ENCODE assay signal across 20 cellular contexts in genomic region chr16:73725147-73725546, GRCh38.
DNase-seq lines count a peak whose midpoint lies in the region; ATAC-seq and TF ChIP-seq lines count a peak whose summit lies in the region.
"Had no signal": no experiment of that assay in that cellular context is flagged by ENCODE, and none has a peak within 500 bp of the region (broad histone marks: within the 10 kb centered on the region; RNA-seq: fewer than 3 reads in every experiment).

No MANE protein-coding gene starts in this region.

- intact Hi-C loops in posterior vena cava (cut with DNase I): no loop called here

- H3K79me2 ChIP-seq in GM23338 (replicated peaks; ENCODE audit: insufficient read depth): no peaks in the 10 kb centered on the region

- TF ChIP-seq CTCF in GM23338 (conservative IDR thresholded peaks at IDR 0.05; ENCODE audit: low read depth in 2 of 2) (no peak), GM20000 (IDR thresholded peaks at IDR 0.05; ENCODE audit: extremely low read depth, missing control alignments) (no peak)

- H3K9me2 ChIP-seq in GM23338 (ENCODE audit: insufficient read depth): peaks cover 11% of the 10 kb centered on the region; the same call in 1 of the 2 replicates

- H3K27me3 ChIP-seq in GM23338 (ENCODE audit: insufficient read depth): no peaks in the 10 kb centered on the region
- H3K27me3 ChIP-seq: BLaER1 treated with 17β-estradiol and CSF1 and Interleukin-3, amounts not matched to agents 10 nM and 100 nM had no signal

- no peak for DNase-seq in GM23338 (ENCODE audit: low spot score)
- peak; percentile 42 for DNase-seq in foreskin melanocyte
- peak; percentile 18 for DNase-seq in midbrain (lab: John Stamatoyannopoulos, UW)
- no peak for DNase-seq in posterior vena cava (ENCODE audit: low spot score)
- no peak for DNase-seq in GM20000 (ENCODE audit: low spot score)
- DNase-seq: 8988T; CD8-positive, alpha-beta T cell; COR-L47; DMS 273 treated with DMSO at 0.1 percent for 48 hours; DMS53; DND-41; EL; IMR-90 had no signal

- H3K27ac Mint-ChIP-seq in GM23338: peak overlapping the region; percentile 76; the same call in 1 of the 2 replicates
- H3K27ac Mint-ChIP-seq: B cell; CD8-positive, alpha-beta T cell had no signal

- H3K9me3 Mint-ChIP-seq in GM23338: peaks cover 2% of the 10 kb centered on the region; the same call in 2 of the 3 replicates

- no peaks in the 10 kb centered on the region for H3K27me3 Mint-ChIP-seq in GM23338 (ENCODE audit: insufficient read depth, low read depth, poor library complexity)
- H3K27me3 Mint-ChIP-seq: B cell had no signal

- H2AFZ ChIP-seq in GM23338: no peak overlapping the region

- no peak overlapping the region for H3K27ac ChIP-seq in GM23338 (ENCODE audit: low read depth)
- H3K27ac ChIP-seq: BLaER1 treated with 17β-estradiol and CSF1 and Interleukin-3, amounts not matched to agents 10 nM and 100 nM had no signal

- no peaks in the 10 kb centered on the region for H3F3A ChIP-seq in GM23338 (replicated peaks; ENCODE audit: low read depth)

- ATAC-seq in GM23338: no peak
- ATAC-seq in HG03571 (IDR thresholded peaks at IDR 0.05; ENCODE audit: unreplicated experiment): no peak
- no peak for ATAC-seq in GM21737 (IDR thresholded peaks at IDR 0.05; ENCODE audit: unreplicated experiment)
- ATAC-seq: CD8-positive, alpha-beta T cell; GM12878; K562 had no signal

- no peak overlapping the region for H3K4me3 Mint-ChIP-seq in GM23338
- H3K4me3 Mint-ChIP-seq: B cell; CD8-positive, alpha-beta T cell had no signal

- no peaks in the 10 kb centered on the region for H3K36me3 ChIP-seq in GM23338 (ENCODE audit: insufficient read depth)
- H3K36me3 ChIP-seq: BLaER1 treated with 17β-estradiol and CSF1 and Interleukin-3, amounts not matched to agents 10 nM and 100 nM; HAP-1 had no signal

- no peaks in the 10 kb centered on the region for H3K36me3 Mint-ChIP-seq in GM23338 (ENCODE audit: low read depth)
- H3K36me3 Mint-ChIP-seq: CD8-positive, alpha-beta T cell had no signal

- no peak overlapping the region for H3K4me3 ChIP-seq in GM23338
- H3K4me3 ChIP-seq: BLaER1 treated with 17β-estradiol and CSF1 and Interleukin-3, amounts not matched to agents 10 nM and 100 nM; GM12878; HAP-1; K562 had no signal

- no peaks in the 10 kb centered on the region for H3K4me1 ChIP-seq in GM23338 (ENCODE audit: insufficient read depth)
- H3K4me1 ChIP-seq: BLaER1 treated with 17β-estradiol and CSF1 and Interleukin-3, amounts not matched to agents 10 nM and 100 nM; HAP-1 had no signal

- peaks cover 2% of the 10 kb centered on the region; the same call in 2 of the 3 replicates for H3K4me1 Mint-ChIP-seq in GM23338
- H3K4me1 Mint-ChIP-seq: B cell had no signal

- H3K4me2 ChIP-seq in GM23338: no peak overlapping the region
- H3K4me2 ChIP-seq: BLaER1 treated with 17β-estradiol and CSF1 and Interleukin-3, amounts not matched to agents 10 nM and 100 nM had no signal

- no peaks in the 10 kb centered on the region for H4K20me1 ChIP-seq in GM23338 (replicated peaks; ENCODE audit: insufficient read depth)
- H4K20me1 ChIP-seq: BLaER1 treated with 17β-estradiol and CSF1 and Interleukin-3, amounts not matched to agents 10 nM and 100 nM had no signal

TF ChIP-seq in GM23338, 12 proteins besides CTCF, POLR2A, EP300 and RAD21 (continues in another document):
- TF ChIP-seq, protein P1, sequence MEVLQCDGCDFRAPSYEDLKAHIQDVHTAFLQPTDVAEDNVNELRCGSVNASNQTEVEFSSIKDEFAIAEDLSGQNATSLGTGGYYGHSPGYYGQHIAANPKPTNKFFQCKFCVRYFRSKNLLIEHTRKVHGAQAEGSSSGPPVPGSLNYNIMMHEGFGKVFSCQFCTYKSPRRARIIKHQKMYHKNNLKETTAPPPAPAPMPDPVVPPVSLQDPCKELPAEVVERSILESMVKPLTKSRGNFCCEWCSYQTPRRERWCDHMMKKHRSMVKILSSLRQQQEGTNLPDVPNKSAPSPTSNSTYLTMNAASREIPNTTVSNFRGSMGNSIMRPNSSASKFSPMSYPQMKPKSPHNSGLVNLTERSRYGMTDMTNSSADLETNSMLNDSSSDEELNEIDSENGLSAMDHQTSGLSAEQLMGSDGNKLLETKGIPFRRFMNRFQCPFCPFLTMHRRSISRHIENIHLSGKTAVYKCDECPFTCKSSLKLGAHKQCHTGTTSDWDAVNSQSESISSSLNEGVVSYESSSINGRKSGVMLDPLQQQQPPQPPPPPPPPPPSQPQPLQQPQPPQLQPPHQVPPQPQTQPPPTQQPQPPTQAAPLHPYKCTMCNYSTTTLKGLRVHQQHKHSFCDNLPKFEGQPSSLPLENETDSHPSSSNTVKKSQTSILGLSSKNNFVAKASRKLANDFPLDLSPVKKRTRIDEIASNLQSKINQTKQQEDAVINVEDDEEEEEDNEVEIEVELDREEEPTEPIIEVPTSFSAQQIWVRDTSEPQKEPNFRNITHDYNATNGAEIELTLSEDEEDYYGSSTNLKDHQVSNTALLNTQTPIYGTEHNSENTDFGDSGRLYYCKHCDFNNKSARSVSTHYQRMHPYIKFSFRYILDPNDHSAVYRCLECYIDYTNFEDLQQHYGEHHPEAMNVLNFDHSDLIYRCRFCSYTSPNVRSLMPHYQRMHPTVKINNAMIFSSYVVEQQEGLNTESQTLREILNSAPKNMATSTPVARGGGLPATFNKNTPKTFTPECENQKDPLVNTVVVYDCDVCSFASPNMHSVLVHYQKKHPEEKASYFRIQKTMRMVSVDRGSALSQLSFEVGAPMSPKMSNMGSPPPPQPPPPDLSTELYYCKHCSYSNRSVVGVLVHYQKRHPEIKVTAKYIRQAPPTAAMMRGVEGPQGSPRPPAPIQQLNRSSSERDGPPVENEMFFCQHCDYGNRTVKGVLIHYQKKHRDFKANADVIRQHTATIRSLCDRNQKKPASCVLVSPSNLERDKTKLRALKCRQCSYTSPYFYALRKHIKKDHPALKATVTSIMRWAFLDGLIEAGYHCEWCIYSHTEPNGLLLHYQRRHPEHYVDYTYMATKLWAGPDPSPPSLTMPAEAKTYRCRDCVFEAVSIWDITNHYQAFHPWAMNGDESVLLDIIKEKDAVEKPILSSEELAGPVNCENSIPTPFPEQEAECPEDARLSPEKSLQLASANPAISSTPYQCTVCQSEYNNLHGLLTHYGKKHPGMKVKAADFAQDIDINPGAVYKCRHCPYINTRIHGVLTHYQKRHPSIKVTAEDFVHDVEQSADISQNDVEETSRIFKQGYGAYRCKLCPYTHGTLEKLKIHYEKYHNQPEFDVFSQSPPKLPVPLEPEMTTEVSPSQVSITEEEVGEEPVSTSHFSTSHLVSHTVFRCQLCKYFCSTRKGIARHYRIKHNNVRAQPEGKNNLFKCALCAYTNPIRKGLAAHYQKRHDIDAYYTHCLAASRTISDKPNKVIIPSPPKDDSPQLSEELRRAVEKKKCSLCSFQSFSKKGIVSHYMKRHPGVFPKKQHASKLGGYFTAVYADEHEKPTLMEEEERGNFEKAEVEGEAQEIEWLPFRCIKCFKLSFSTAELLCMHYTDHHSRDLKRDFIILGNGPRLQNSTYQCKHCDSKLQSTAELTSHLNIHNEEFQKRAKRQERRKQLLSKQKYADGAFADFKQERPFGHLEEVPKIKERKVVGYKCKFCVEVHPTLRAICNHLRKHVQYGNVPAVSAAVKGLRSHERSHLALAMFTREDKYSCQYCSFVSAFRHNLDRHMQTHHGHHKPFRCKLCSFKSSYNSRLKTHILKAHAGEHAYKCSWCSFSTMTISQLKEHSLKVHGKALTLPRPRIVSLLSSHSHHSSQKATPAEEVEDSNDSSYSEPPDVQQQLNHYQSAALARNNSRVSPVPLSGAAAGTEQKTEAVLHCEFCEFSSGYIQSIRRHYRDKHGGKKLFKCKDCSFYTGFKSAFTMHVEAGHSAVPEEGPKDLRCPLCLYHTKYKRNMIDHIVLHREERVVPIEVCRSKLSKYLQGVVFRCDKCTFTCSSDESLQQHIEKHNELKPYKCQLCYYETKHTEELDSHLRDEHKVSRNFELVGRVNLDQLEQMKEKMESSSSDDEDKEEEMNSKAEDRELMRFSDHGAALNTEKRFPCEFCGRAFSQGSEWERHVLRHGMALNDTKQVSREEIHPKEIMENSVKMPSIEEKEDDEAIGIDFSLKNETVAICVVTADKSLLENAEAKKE (CRISPR knock-in tag; IDR thresholded peaks at IDR 0.05): no peak
- TF ChIP-seq EZH2 (IDR thresholded peaks at IDR 0.05; ENCODE audit: low read depth, unreplicated experiment) (no peak), POLR2AphosphoS5 (IDR thresholded peaks at IDR 0.05; ENCODE audit: low read depth) (no peak), STAT1 (IDR thresholded peaks at IDR 0.05; ENCODE audit: unreplicated experiment) (no peak)
- TF ChIP-seq, protein P2, sequence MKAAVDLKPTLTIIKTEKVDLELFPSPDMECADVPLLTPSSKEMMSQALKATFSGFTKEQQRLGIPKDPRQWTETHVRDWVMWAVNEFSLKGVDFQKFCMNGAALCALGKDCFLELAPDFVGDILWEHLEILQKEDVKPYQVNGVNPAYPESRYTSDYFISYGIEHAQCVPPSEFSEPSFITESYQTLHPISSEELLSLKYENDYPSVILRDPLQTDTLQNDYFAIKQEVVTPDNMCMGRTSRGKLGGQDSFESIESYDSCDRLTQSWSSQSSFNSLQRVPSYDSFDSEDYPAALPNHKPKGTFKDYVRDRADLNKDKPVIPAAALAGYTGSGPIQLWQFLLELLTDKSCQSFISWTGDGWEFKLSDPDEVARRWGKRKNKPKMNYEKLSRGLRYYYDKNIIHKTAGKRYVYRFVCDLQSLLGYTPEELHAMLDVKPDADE (IDR thresholded peaks at IDR 0.05): no peak

Comparison
In these comparisons a context has a peak if more than half of its experiments do, and no peak if none do; other contexts are left out.
1. DNase-seq: peak in foreskin melanocyte (single experiment) and midbrain (single experiment); none in GM23338 (single experiment), posterior vena cava (single experiment) and GM20000 (single experiment).